Comparison of ENCODE assay signal across 8 cellular contexts in the genomic region with DNA sequence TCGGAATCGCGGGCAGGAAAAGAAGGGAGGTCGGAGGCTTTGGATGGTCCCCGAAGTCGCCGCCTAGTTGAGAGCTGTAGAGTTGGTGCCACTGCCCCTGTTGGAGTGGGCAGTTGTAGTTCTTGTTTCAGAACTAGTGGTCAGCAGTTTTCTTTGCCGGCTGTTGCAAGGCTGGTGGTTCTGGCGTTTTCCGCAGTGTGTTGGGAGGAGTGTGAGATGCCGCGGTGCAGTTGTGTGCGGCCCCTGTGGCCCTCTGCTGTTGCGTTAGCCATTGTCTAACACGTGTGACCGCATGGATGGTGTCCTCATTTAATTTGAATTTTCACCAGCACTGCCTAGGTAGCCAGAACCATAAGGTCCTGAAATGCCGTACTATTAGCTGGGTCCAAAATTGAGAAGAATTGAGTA. TPM values are rescaled to one million over a fixed set of nuclear protein-coding genes. Genes with fewer than 3 reads are reported as not detected.
A peak's percentile ranks its signal among the peaks of the same experiment; 100 is the strongest.
DNase-seq lines count a peak whose midpoint lies in the region; ATAC-seq lines count a peak whose summit lies in the region.

No MANE protein-coding gene starts in this region.

- peak overlapping the region; percentile 82 for H3K9ac ChIP-seq in iPS-18a (ENCODE audit: low read length)

- no peaks in the 10 kb centered on the region for H3K9me3 Mint-ChIP-seq in T-helper 2 cell treated with Interferon-gamma antibody and Interleukin-4, amounts not matched to agents 5 μg/mL and 100 μg/mL, for 36 hours
- no peaks in the 10 kb centered on the region for H3K9me3 Mint-ChIP-seq in activated naive CD8-positive, alpha-beta T cell treated with anti-CD3 and anti-CD28 coated beads for 36 hours
- no peaks in the 10 kb centered on the region for H3K9me3 Mint-ChIP-seq in stimulated activated effector memory CD8-positive, alpha-beta T cell treated with anti-CD3 and anti-CD28 coated beads, Interleukin-12 subunit alpha, Interleukin-12 subunit beta, amount 100 ng/mL, for 72 hours

- no peaks in the 10 kb centered on the region for H3K27me3 ChIP-seq in iPS-18a (ENCODE audit: control insufficient read depth, insufficient read depth, low read length)

- H3K9me3 ChIP-seq in iPS-18a (ENCODE audit: control insufficient read depth, low read depth, low read length) = no peaks in the 10 kb centered on the region

- peak overlapping the region; percentile 95 for H3K27ac Mint-ChIP-seq in T-helper 2 cell treated with Interferon-gamma antibody and Interleukin-4, amounts not matched to agents 5 μg/mL and 100 μg/mL, for 36 hours
- H3K27ac Mint-ChIP-seq in activated naive CD8-positive, alpha-beta T cell treated with anti-CD3 and anti-CD28 coated beads for 36 hours = peak overlapping the region; percentile 92
- H3K27ac Mint-ChIP-seq in stimulated activated effector memory CD8-positive, alpha-beta T cell treated with anti-CD3 and anti-CD28 coated beads, Interleukin-12 subunit alpha, Interleukin-12 subunit beta, amount 100 ng/mL, for 72 hours = peak overlapping the region; percentile 94

- H3K27ac ChIP-seq in iPS-18a (ENCODE audit: low read length) = no peak overlapping the region

- peak overlapping the region; percentile 86 for H3K4me3 ChIP-seq in iPS-18a (ENCODE audit: low read length)

- H3K36me3 Mint-ChIP-seq in T-helper 2 cell treated with Interferon-gamma antibody and Interleukin-4, amounts not matched to agents 5 μg/mL and 100 μg/mL, for 36 hours (ENCODE audit: low read depth) = peaks cover 38% of the 10 kb centered on the region
- peaks cover 45% of the 10 kb centered on the region for H3K36me3 Mint-ChIP-seq in activated naive CD8-positive, alpha-beta T cell treated with anti-CD3 and anti-CD28 coated beads for 36 hours
- peaks cover 73% of the 10 kb centered on the region for H3K36me3 Mint-ChIP-seq in stimulated activated effector memory CD8-positive, alpha-beta T cell treated with anti-CD3 and anti-CD28 coated beads, Interleukin-12 subunit alpha, Interleukin-12 subunit beta, amount 100 ng/mL, for 72 hours

- H3K4me3 Mint-ChIP-seq in T-helper 2 cell treated with Interferon-gamma antibody and Interleukin-4, amounts not matched to agents 5 μg/mL and 100 μg/mL, for 36 hours = peak overlapping the region; percentile 95
- peak overlapping the region; percentile 88 for H3K4me3 Mint-ChIP-seq in activated naive CD8-positive, alpha-beta T cell treated with anti-CD3 and anti-CD28 coated beads for 36 hours
- H3K4me3 Mint-ChIP-seq in stimulated activated effector memory CD8-positive, alpha-beta T cell treated with anti-CD3 and anti-CD28 coated beads, Interleukin-12 subunit alpha, Interleukin-12 subunit beta, amount 100 ng/mL, for 72 hours = peak overlapping the region; percentile 90

- peaks cover 15% of the 10 kb centered on the region for H3K4me1 ChIP-seq in iPS-18a (ENCODE audit: control insufficient read depth, low read depth, low read length)

- H3K36me3 ChIP-seq in iPS-18a (ENCODE audit: control insufficient read depth, low read depth, low read length) = peaks cover 4% of the 10 kb centered on the region

- peaks cover 46% of the 10 kb centered on the region for H3K4me1 Mint-ChIP-seq in T-helper 2 cell treated with Interferon-gamma antibody and Interleukin-4, amounts not matched to agents 5 μg/mL and 100 μg/mL, for 36 hours (ENCODE audit: low read depth)
- peaks cover 57% of the 10 kb centered on the region for H3K4me1 Mint-ChIP-seq in activated naive CD8-positive, alpha-beta T cell treated with anti-CD3 and anti-CD28 coated beads for 36 hours
- peaks cover 63% of the 10 kb centered on the region for H3K4me1 Mint-ChIP-seq in stimulated activated effector memory CD8-positive, alpha-beta T cell treated with anti-CD3 and anti-CD28 coated beads, Interleukin-12 subunit alpha, Interleukin-12 subunit beta, amount 100 ng/mL, for 72 hours

- H3K27me3 Mint-ChIP-seq in T-helper 2 cell treated with Interferon-gamma antibody and Interleukin-4, amounts not matched to agents 5 μg/mL and 100 μg/mL, for 36 hours (ENCODE audit: low read depth) = no peaks in the 10 kb centered on the region
- no peaks in the 10 kb centered on the region for H3K27me3 Mint-ChIP-seq in activated naive CD8-positive, alpha-beta T cell treated with anti-CD3 and anti-CD28 coated beads for 36 hours

- no peak for DNase-seq in T-helper 2 cell treated with Interferon-gamma antibody and Interleukin-4, amounts not matched to agents 5 μg/mL and 100 μg/mL, for 36 hours (ENCODE audit: low spot score)
- DNase-seq in T-helper 2 cell (no peak), cerebellar cortex (ENCODE audit: low spot score) (no peak)
- DNase-seq in activated naive CD8-positive, alpha-beta T cell treated with anti-CD3 and anti-CD28 coated beads for 36 hours = no peak
- DNase-seq in stimulated activated effector memory CD8-positive, alpha-beta T cell treated with anti-CD3 and anti-CD28 coated beads, Interleukin-12 subunit alpha, Interleukin-12 subunit beta, amount 100 ng/mL, for 72 hours (ENCODE audit: low spot score in 2 of 2) = no peak
- DNase-seq in NK-92 treated with Interleukin-12 subunit alpha and Interleukin-12 subunit beta, amount 100 ng/mL, for 24 hours (lab: John Stamatoyannopoulos, UW) = no peak

- no peak for ATAC-seq in stimulated activated effector memory CD8-positive, alpha-beta T cell treated with anti-CD3 and anti-CD28 coated beads, Interleukin-12 subunit alpha, Interleukin-12 subunit beta, amount 100 ng/mL, for 72 hours
- no peak for ATAC-seq in HG03520 (IDR thresholded peaks at IDR 0.05; ENCODE audit: unreplicated experiment)

RNA-seq across cellular contexts. Expression of a gene that starts 1.4 kb away (rescaled TPM):
- 100 to 1,000 TPM; 342 to 350 TPM for total RNA-seq in activated naive CD8-positive, alpha-beta T cell treated with anti-CD3 and anti-CD28 coated beads for 36 hours

RNA-seq across cellular contexts. Expression of a gene that starts 19.2 kb away (rescaled TPM):
- 10 to 100 TPM; 24.4 to 26.1 TPM for total RNA-seq in activated naive CD8-positive, alpha-beta T cell treated with anti-CD3 and anti-CD28 coated beads for 36 hours

RNA-seq across cellular contexts. Expression of a gene that starts 25.2 kb away (rescaled TPM):
- 10 to 100 TPM; 75.0 to 82.4 TPM for total RNA-seq in activated naive CD8-positive, alpha-beta T cell treated with anti-CD3 and anti-CD28 coated beads for 36 hours

RNA-seq across cellular contexts. Expression of a gene that starts 56.2 kb away (rescaled TPM):
- 100 to 1,000 TPM; 294 to 304 TPM for total RNA-seq in activated naive CD8-positive, alpha-beta T cell treated with anti-CD3 and anti-CD28 coated beads for 36 hours
